Comparison of ENCODE assay signal across 1 cellular context in genomic region chr6:115796061-115796460, GRCh38.
A peak's percentile ranks its signal among the peaks of the same experiment; 100 is the strongest.
TF ChIP-seq lines count a peak whose summit lies in the region.

No MANE protein-coding gene starts in this region.

TF ChIP-seq in HEK293, 187 proteins besides CTCF, POLR2A, EP300 and RAD21 (continued from another document and continues in another):
- TF ChIP-seq, protein P1, sequence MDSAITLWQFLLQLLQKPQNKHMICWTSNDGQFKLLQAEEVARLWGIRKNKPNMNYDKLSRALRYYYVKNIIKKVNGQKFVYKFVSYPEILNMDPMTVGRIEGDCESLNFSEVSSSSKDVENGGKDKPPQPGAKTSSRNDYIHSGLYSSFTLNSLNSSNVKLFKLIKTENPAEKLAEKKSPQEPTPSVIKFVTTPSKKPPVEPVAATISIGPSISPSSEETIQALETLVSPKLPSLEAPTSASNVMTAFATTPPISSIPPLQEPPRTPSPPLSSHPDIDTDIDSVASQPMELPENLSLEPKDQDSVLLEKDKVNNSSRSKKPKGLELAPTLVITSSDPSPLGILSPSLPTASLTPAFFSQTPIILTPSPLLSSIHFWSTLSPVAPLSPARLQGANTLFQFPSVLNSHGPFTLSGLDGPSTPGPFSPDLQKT (IDR thresholded peaks at IDR 0.05; ENCODE audit: borderline replicate concordance, low read depth, low read length): no peak
- TF ChIP-seq ZNF48 (tag by site-specific recombination; IDR thresholded peaks at IDR 0.05) (no peak), ZNF837 (tag by site-specific recombination; IDR thresholded peaks at IDR 0.05) (no peak), ZNF610 (tag by site-specific recombination; IDR thresholded peaks at IDR 0.05; ENCODE audit: borderline replicate concordance) (0 out of 2 replicates have a peak, but pooled peaks have one; percentile 44), ZNF350 (tag by site-specific recombination; IDR thresholded peaks at IDR 0.05) (no peak), ZNF513 (tag by site-specific recombination; IDR thresholded peaks at IDR 0.05) (no peak), ZNF214 (tag by site-specific recombination; IDR thresholded peaks at IDR 0.05; ENCODE audit: borderline replicate concordance) (no peak), ZNF211 (tag by site-specific recombination; IDR thresholded peaks at IDR 0.05; ENCODE audit: low read depth) (no peak), ZNF366 (tag by site-specific recombination; conservative IDR thresholded peaks at IDR 0.05) (no peak), ZNF521 (tag by site-specific recombination; IDR thresholded peaks at IDR 0.05) (no peak), ZNF747 (tag by site-specific recombination; IDR thresholded peaks at IDR 0.05) (no peak), ZNF510 (tag by site-specific recombination; IDR thresholded peaks at IDR 0.05; ENCODE audit: insufficient replicate concordance) (no peak), ZNF621 (tag by site-specific recombination; IDR thresholded peaks at IDR 0.05) (no peak), ZNF174 (tag by site-specific recombination; IDR thresholded peaks at IDR 0.05) (no peak), RBAK (tag by site-specific recombination; IDR thresholded peaks at IDR 0.05) (no peak), EGR2 (tag by site-specific recombination; IDR thresholded peaks at IDR 0.05; ENCODE audit: low read depth) (no peak), ZNF768 (tag by site-specific recombination; IDR thresholded peaks at IDR 0.05) (no peak), ZNF548 (tag by site-specific recombination; IDR thresholded peaks at IDR 0.05) (no peak), ZNF501 (tag by site-specific recombination; IDR thresholded peaks at IDR 0.05) (no peak), ZNF341 (tag by site-specific recombination; IDR thresholded peaks at IDR 0.05; ENCODE audit: low read depth) (no peak), GLIS2 (tag by site-specific recombination; IDR thresholded peaks at IDR 0.05) (no peak), ZNF140 (tag by site-specific recombination; IDR thresholded peaks at IDR 0.05) (no peak), ZBTB6 (tag by site-specific recombination; IDR thresholded peaks at IDR 0.05) (no peak), ZNF530 (tag by site-specific recombination; IDR thresholded peaks at IDR 0.05; ENCODE audit: low read depth) (no peak), ZNF239 (tag by site-specific recombination; IDR thresholded peaks at IDR 0.05) (no peak), ZSCAN16 (tag by site-specific recombination; IDR thresholded peaks at IDR 0.05) (no peak), ZNF24 (tag by site-specific recombination; IDR thresholded peaks at IDR 0.05) (no peak), ZNF202 (tag by site-specific recombination; IDR thresholded peaks at IDR 0.05; ENCODE audit: borderline replicate concordance) (no peak), ZNF639 (tag by site-specific recombination; IDR thresholded peaks at IDR 0.05) (no peak), ZBTB11 (tag by site-specific recombination; conservative IDR thresholded peaks at IDR 0.05; ENCODE audit: low read depth) (0 out of 2 replicates have a peak, but pooled peaks have one; percentile 27), ZNF10 (tag by site-specific recombination; IDR thresholded peaks at IDR 0.05) (no peak), ZIC2 (tag by site-specific recombination; IDR thresholded peaks at IDR 0.05) (no peak), SP3 (tag by site-specific recombination; IDR thresholded peaks at IDR 0.05) (no peak), KLF7 (tag by site-specific recombination; IDR thresholded peaks at IDR 0.05; ENCODE audit: borderline replicate concordance) (no peak), ZNF514 (tag by site-specific recombination; IDR thresholded peaks at IDR 0.05) (no peak), SETDB1 (IDR thresholded peaks at IDR 0.05; ENCODE audit: insufficient read length, low read length) (no peak), ZNF571 (tag by site-specific recombination; IDR thresholded peaks at IDR 0.05) (no peak), ZNF473 (tag by site-specific recombination; IDR thresholded peaks at IDR 0.05) (no peak)
- TF ChIP-seq, protein P2, sequence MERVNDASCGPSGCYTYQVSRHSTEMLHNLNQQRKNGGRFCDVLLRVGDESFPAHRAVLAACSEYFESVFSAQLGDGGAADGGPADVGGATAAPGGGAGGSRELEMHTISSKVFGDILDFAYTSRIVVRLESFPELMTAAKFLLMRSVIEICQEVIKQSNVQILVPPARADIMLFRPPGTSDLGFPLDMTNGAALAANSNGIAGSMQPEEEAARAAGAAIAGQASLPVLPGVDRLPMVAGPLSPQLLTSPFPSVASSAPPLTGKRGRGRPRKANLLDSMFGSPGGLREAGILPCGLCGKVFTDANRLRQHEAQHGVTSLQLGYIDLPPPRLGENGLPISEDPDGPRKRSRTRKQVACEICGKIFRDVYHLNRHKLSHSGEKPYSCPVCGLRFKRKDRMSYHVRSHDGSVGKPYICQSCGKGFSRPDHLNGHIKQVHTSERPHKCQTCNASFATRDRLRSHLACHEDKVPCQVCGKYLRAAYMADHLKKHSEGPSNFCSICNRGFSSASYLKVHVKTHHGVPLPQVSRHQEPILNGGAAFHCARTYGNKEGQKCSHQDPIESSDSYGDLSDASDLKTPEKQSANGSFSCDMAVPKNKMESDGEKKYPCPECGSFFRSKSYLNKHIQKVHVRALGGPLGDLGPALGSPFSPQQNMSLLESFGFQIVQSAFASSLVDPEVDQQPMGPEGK (tag by site-specific recombination; IDR thresholded peaks at IDR 0.05): no peak
- TF ChIP-seq, protein P3, sequence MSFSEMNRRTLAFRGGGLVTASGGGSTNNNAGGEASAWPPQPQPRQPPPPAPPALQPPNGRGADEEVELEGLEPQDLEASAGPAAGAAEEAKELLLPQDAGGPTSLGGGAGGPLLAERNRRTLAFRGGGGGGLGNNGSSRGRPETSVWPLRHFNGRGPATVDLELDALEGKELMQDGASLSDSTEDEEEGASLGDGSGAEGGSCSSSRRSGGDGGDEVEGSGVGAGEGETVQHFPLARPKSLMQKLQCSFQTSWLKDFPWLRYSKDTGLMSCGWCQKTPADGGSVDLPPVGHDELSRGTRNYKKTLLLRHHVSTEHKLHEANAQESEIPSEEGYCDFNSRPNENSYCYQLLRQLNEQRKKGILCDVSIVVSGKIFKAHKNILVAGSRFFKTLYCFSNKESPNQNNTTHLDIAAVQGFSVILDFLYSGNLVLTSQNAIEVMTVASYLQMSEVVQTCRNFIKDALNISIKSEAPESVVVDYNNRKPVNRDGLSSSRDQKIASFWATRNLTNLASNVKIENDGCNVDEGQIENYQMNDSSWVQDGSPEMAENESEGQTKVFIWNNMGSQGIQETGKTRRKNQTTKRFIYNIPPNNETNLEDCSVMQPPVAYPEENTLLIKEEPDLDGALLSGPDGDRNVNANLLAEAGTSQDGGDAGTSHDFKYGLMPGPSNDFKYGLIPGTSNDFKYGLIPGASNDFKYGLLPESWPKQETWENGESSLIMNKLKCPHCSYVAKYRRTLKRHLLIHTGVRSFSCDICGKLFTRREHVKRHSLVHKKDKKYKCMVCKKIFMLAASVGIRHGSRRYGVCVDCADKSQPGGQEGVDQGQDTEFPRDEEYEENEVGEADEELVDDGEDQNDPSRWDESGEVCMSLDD (tag by site-specific recombination; IDR thresholded peaks at IDR 0.05): no peak
- TF ChIP-seq, protein P4, sequence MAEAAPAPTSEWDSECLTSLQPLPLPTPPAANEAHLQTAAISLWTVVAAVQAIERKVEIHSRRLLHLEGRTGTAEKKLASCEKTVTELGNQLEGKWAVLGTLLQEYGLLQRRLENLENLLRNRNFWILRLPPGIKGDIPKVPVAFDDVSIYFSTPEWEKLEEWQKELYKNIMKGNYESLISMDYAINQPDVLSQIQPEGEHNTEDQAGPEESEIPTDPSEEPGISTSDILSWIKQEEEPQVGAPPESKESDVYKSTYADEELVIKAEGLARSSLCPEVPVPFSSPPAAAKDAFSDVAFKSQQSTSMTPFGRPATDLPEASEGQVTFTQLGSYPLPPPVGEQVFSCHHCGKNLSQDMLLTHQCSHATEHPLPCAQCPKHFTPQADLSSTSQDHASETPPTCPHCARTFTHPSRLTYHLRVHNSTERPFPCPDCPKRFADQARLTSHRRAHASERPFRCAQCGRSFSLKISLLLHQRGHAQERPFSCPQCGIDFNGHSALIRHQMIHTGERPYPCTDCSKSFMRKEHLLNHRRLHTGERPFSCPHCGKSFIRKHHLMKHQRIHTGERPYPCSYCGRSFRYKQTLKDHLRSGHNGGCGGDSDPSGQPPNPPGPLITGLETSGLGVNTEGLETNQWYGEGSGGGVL (tag by site-specific recombination; IDR thresholded peaks at IDR 0.05): no peak
- TF ChIP-seq, protein P5, sequence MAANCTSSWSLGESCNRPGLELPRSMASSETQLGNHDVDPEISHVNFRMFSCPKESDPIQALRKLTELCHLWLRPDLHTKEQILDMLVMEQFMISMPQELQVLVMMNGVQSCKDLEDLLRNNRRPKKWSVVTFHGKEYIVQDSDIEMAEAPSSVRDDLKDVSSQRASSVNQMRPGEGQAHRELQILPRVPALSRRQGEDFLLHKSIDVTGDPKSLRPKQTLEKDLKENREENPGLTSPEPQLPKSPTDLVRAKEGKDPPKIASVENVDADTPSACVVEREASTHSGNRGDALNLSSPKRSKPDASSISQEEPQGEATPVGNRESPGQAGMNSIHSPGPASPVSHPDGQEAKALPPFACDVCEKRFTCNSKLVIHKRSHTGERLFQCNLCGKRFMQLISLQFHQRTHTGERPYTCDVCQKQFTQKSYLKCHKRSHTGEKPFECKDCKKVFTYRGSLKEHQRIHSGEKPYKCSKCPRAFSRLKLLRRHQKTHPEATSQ (tag by site-specific recombination; IDR thresholded peaks at IDR 0.05): no peak
- TF ChIP-seq, protein P6, sequence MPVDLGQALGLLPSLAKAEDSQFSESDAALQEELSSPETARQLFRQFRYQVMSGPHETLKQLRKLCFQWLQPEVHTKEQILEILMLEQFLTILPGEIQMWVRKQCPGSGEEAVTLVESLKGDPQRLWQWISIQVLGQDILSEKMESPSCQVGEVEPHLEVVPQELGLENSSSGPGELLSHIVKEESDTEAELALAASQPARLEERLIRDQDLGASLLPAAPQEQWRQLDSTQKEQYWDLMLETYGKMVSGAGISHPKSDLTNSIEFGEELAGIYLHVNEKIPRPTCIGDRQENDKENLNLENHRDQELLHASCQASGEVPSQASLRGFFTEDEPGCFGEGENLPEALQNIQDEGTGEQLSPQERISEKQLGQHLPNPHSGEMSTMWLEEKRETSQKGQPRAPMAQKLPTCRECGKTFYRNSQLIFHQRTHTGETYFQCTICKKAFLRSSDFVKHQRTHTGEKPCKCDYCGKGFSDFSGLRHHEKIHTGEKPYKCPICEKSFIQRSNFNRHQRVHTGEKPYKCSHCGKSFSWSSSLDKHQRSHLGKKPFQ (tag by site-specific recombination; IDR thresholded peaks at IDR 0.05): peak; percentile 38; the same call in 1 of the 2 replicates
- TF ChIP-seq, protein P7, sequence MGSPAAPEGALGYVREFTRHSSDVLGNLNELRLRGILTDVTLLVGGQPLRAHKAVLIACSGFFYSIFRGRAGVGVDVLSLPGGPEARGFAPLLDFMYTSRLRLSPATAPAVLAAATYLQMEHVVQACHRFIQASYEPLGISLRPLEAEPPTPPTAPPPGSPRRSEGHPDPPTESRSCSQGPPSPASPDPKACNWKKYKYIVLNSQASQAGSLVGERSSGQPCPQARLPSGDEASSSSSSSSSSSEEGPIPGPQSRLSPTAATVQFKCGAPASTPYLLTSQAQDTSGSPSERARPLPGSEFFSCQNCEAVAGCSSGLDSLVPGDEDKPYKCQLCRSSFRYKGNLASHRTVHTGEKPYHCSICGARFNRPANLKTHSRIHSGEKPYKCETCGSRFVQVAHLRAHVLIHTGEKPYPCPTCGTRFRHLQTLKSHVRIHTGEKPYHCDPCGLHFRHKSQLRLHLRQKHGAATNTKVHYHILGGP (tag by site-specific recombination; IDR thresholded peaks at IDR 0.05): no peak
